ENCODE assay signal across 1 cellular context in genomic region chr9:93041108-93041802, GRCh38.
TF ChIP-seq lines count a peak whose summit lies in the region.

No MANE protein-coding gene starts in this region.

TF ChIP-seq in GM23338, 12 proteins besides CTCF, POLR2A, EP300 and RAD21 (continued from another document):
- TF ChIP-seq REST (IDR thresholded peaks at IDR 0.05; ENCODE audit: unreplicated experiment): no peak
